Comparison of ENCODE assay signal across 15 cellular contexts in genomic region chr12:42865282-42865681, GRCh38.
DNase-seq lines count a peak whose midpoint lies in the region; ATAC-seq and TF ChIP-seq lines count a peak whose summit lies in the region.
"Had no signal": no experiment of that assay in that cellular context is flagged by ENCODE, and none has a peak within 500 bp of the region (broad histone marks: within the 10 kb centered on the region; RNA-seq: fewer than 3 reads in every experiment).

No MANE protein-coding gene starts in this region.

- CTCF ChIA-PET in PC-3 (lab: Charles Lee), result no interaction called here
- CTCF ChIA-PET in mammary epithelial cell (lab: Charles Lee; ENCODE audit: low non-redundant PET), result no interaction called here
- CTCF ChIA-PET in activated CD4-positive, alpha-beta T cell treated with anti-CD3 and anti-CD28 coated beads for 36 hours (lab: Charles Lee), result no interaction called here

- peak overlapping the region; percentile 49 for H3K4me2 ChIP-seq in PC-3 (ENCODE audit: low read length)
- H3K4me2 ChIP-seq in mammary epithelial cell (ENCODE audit: insufficient read depth, low read depth, low read length), result peak overlapping the region; percentile 54

- no peaks in the 10 kb centered on the region for H3K4me1 Mint-ChIP-seq in activated CD4-positive, alpha-beta T cell treated with anti-CD3 and anti-CD28 coated beads for 36 hours
- H3K4me1 Mint-ChIP-seq: CD8-positive, alpha-beta memory T cell had no signal

- H3K9ac ChIP-seq in PC-3 (ENCODE audit: low read length) (peak overlapping the region; percentile 1; the same call in 1 of the 2 replicates), mammary epithelial cell (ENCODE audit: insufficient read depth, low read length) (no peak overlapping the region)

- BruUV-seq in PC-3 (replicated peaks; lab: Mats Ljungman, UMichigan) (no TSS peak), mammary epithelial cell (replicated peaks; lab: Mats Ljungman, UMichigan) (no TSS peak)

- H3K27me3 ChIP-seq in PC-3 (ENCODE audit: low read length) (no peaks in the 10 kb centered on the region), mammary epithelial cell (ENCODE audit: insufficient read depth, low read length) (no peaks in the 10 kb centered on the region), prostate gland (replicated peaks; ENCODE audit: insufficient read depth) (no peaks in the 10 kb centered on the region)

- DNase-seq in HT-29 (ENCODE audit: low spot score) (peak; percentile 18), PC-3 (peak; percentile 90), mammary epithelial cell (peak; percentile 51), prostate gland (ENCODE audit: low spot score) (peak; percentile 13), NCI-H1105 (lab: John Stamatoyannopoulos, UW) (no peak)
- no peak for DNase-seq in activated CD4-positive, alpha-beta T cell treated with anti-CD3 and anti-CD28 coated beads for 36 hours
- no peak for DNase-seq in activated T-cell treated with anti-CD3 and anti-CD28 coated beads, Interleukin-2, amount 50 U/mL, for 48 hours
- DNase-seq: Caco-2; CD8-positive, alpha-beta memory T cell; DND-41; GF-D8; GOT3; HFFc6 had no signal

- no peaks in the 10 kb centered on the region for H3K27me3 Mint-ChIP-seq in activated CD4-positive, alpha-beta T cell treated with anti-CD3 and anti-CD28 coated beads for 36 hours

- WGBS in mammary epithelial cell (ENCODE audit: low coverage, missing lambda C conversion rate), result 38% methylated on average over 3 of the region's 3 CpGs
- WGBS in prostate gland, result 45% methylated on average over 3 of the region's 3 CpGs

- H3F3A ChIP-seq in PC-3 (ENCODE audit: low read length, unreplicated experiment), result no peaks in the 10 kb centered on the region

- no peak overlapping the region for H3K27ac Mint-ChIP-seq in activated CD4-positive, alpha-beta T cell treated with anti-CD3 and anti-CD28 coated beads for 36 hours
- H3K27ac Mint-ChIP-seq: CD8-positive, alpha-beta memory T cell; HFFc6 had no signal

- H3K27ac ChIP-seq in PC-3 (ENCODE audit: low read length), result peak overlapping the region; percentile 70
- no peak overlapping the region for H3K27ac ChIP-seq in mammary epithelial cell (ENCODE audit: insufficient read depth, low read depth, low read length)
- peak overlapping the region; percentile 8 to 36 for H3K27ac ChIP-seq in prostate gland

- H2AFZ ChIP-seq in PC-3 (ENCODE audit: low read length) (peak overlapping the region; percentile 44), mammary epithelial cell (ENCODE audit: low read depth, low read length) (peak overlapping the region; percentile 50)

- H3K79me2 ChIP-seq in PC-3 (ENCODE audit: low read length) (no peaks in the 10 kb centered on the region), mammary epithelial cell (ENCODE audit: insufficient read depth, low read length) (no peaks in the 10 kb centered on the region)

- H3K9me3 ChIP-seq in PC-3 (ENCODE audit: low read length) (no peaks in the 10 kb centered on the region), mammary epithelial cell (replicated peaks; ENCODE audit: insufficient read depth, low read length) (no peaks in the 10 kb centered on the region), prostate gland (no peaks in the 10 kb centered on the region)
- H3K9me3 ChIP-seq: Caco-2, HAP-1 had no signal

- H3K36me3 Mint-ChIP-seq in activated CD4-positive, alpha-beta T cell treated with anti-CD3 and anti-CD28 coated beads for 36 hours (ENCODE audit: low read depth), result no peaks in the 10 kb centered on the region
- H3K36me3 Mint-ChIP-seq: CD8-positive, alpha-beta memory T cell had no signal

- H3K9me2 ChIP-seq in PC-3 (replicated peaks; ENCODE audit: low read length), result no peaks in the 10 kb centered on the region

- ATAC-seq in PC-3 (peak; percentile 72), HG03097 (IDR thresholded peaks at IDR 0.05; ENCODE audit: low FRiP score, unreplicated experiment) (no peak)
- no peak for ATAC-seq in activated CD4-positive, alpha-beta T cell treated with anti-CD3 and anti-CD28 coated beads for 36 hours

- H3K4me3 Mint-ChIP-seq in activated CD4-positive, alpha-beta T cell treated with anti-CD3 and anti-CD28 coated beads for 36 hours, result no peak overlapping the region
- H3K4me3 Mint-ChIP-seq: HFFc6 had no signal

- H3K4me1 ChIP-seq in PC-3 (ENCODE audit: insufficient read depth, low read length) (peaks cover 31% of the 10 kb centered on the region), mammary epithelial cell (ENCODE audit: insufficient read depth, low read length) (peaks cover 18% of the 10 kb centered on the region), prostate gland (replicated peaks) (peaks cover 3% of the 10 kb centered on the region)
- H3K4me1 ChIP-seq: Caco-2, HAP-1 had no signal

- H4K20me1 ChIP-seq in PC-3 (ENCODE audit: low read length) (no peaks in the 10 kb centered on the region), mammary epithelial cell (ENCODE audit: insufficient read depth, low read length) (no peaks in the 10 kb centered on the region)

- POLR2A ChIA-PET in PC-3 (lab: Charles Lee; ENCODE audit: unreplicated experiment), result no interaction called here
- POLR2A ChIA-PET in activated CD4-positive, alpha-beta T cell treated with anti-CD3 and anti-CD28 coated beads for 36 hours (lab: Charles Lee), result no interaction called here

- no peak for TF ChIP-seq CTCF in PC-3 (conservative IDR thresholded peaks at IDR 0.05; ENCODE audit: low read depth, low read length)
- no peak for TF ChIP-seq CTCF in mammary epithelial cell (conservative IDR thresholded peaks at IDR 0.05 in 1 of 2, IDR thresholded peaks at IDR 0.05 in 1 of 2; ENCODE audit: extremely low read depth in 1 of 2, insufficient read depth in 1 of 2, low read depth in 1 of 2, low read length in 2 of 2)
- TF ChIP-seq CTCF in prostate gland (IDR thresholded peaks at IDR 0.05), result no peak

- in situ Hi-C loops in mammary epithelial cell (cut with MboI; ENCODE audit: low sequenced_read_pairs in 2 of 2), result no loop called here

- no peaks in the 10 kb centered on the region for H3K36me3 ChIP-seq in PC-3 (ENCODE audit: low read depth, low read length)
- no peaks in the 10 kb centered on the region for H3K36me3 ChIP-seq in mammary epithelial cell (ENCODE audit: insufficient read depth, low read length)
- no peaks in the 10 kb centered on the region for H3K36me3 ChIP-seq in prostate gland
- H3K36me3 ChIP-seq: HAP-1 had no signal

- TF ChIP-seq POLR2A in prostate gland (IDR thresholded peaks at IDR 0.05), result no peak

- dilution Hi-C loops in mammary epithelial cell (cut with HindIII; ENCODE audit: low sequenced_read_pairs), result no loop called here

- intact Hi-C loops in PC-3 (cut with micrococcal nuclease), result no loop called here
- intact Hi-C loops in mammary epithelial cell (cut with micrococcal nuclease), result no loop called here
- intact Hi-C loops in prostate gland (cut with DNase I), result no loop called here
- intact Hi-C loops in activated CD4-positive, alpha-beta T cell treated with anti-CD3 and anti-CD28 coated beads for 36 hours (cut with DNase I, micrococcal nuclease), result no loop called here

- H3K4me3 ChIP-seq in PC-3 (ENCODE audit: low read length), result no peak overlapping the region; the same call in 1 of the 2 replicates
- H3K4me3 ChIP-seq in mammary epithelial cell (replicated peaks in 1 of 3; ENCODE audit: insufficient read depth in 1 of 3, low read depth in 2 of 3, low read length in 3 of 3), result no peak overlapping the region
- H3K4me3 ChIP-seq in prostate gland, result no peak overlapping the region
- H3K4me3 ChIP-seq: HAP-1 had no signal

- H3K9me3 Mint-ChIP-seq in activated CD4-positive, alpha-beta T cell treated with anti-CD3 and anti-CD28 coated beads for 36 hours (ENCODE audit: low read depth), result no peaks in the 10 kb centered on the region
- H3K9me3 Mint-ChIP-seq: HFFc6 had no signal

Comparison
In these comparisons a context has a peak if more than half of its experiments do, and no peak if none do; other contexts are left out.
1. DNase-seq: peak in HT-29 (single experiment), PC-3 (single experiment), mammary epithelial cell (single experiment) and prostate gland (single experiment); none in activated CD4-positive, alpha-beta T cell treated with anti-CD3 and anti-CD28 coated beads for 36 hours (single experiment), activated T-cell treated with anti-CD3 and anti-CD28 coated beads, Interleukin-2, amount 50 U/mL, for 48 hours (0 of 2) and NCI-H1105 (single experiment).